ENCODE assay signal across 1 cellular context in the genomic region with DNA sequence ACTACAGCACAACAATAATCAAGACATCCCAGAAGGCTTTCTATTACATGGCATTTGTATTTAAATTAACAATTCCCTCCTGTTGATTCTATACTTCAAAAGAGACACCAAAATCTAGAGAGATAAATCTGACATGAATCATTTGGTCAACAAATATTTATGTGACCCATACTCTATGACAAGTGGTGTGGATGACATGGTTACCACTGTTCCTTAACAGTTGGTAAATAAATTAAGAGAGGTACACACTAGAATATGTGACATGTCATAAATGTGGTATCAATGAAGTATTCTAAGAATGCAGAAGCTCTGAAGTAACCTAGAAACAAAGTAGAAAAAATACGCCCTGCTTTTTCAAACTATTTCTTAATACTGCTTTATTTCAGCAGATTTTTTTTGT.
TF ChIP-seq lines count a peak whose summit lies in the region.

No MANE protein-coding gene starts in this region.

TF ChIP-seq in SK-N-SH, 30 proteins besides CTCF, POLR2A, EP300 and RAD21 (continued from another document):
- TF ChIP-seq, protein P1, sequence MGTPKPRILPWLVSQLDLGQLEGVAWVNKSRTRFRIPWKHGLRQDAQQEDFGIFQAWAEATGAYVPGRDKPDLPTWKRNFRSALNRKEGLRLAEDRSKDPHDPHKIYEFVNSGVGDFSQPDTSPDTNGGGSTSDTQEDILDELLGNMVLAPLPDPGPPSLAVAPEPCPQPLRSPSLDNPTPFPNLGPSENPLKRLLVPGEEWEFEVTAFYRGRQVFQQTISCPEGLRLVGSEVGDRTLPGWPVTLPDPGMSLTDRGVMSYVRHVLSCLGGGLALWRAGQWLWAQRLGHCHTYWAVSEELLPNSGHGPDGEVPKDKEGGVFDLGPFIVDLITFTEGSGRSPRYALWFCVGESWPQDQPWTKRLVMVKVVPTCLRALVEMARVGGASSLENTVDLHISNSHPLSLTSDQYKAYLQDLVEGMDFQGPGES (IDR thresholded peaks at IDR 0.05; ENCODE audit: low read depth, low read length), result no peak
- TF ChIP-seq GABPA (IDR thresholded peaks at IDR 0.05; ENCODE audit: low read depth) (no peak), SMC3 (IDR thresholded peaks at IDR 0.05; ENCODE audit: low read depth, low read length) (no peak), MEF2A (IDR thresholded peaks at IDR 0.05; ENCODE audit: borderline replicate concordance, low read depth) (no peak), TCF12 (IDR thresholded peaks at IDR 0.05) (no peak)
- TF ChIP-seq, protein P2, sequence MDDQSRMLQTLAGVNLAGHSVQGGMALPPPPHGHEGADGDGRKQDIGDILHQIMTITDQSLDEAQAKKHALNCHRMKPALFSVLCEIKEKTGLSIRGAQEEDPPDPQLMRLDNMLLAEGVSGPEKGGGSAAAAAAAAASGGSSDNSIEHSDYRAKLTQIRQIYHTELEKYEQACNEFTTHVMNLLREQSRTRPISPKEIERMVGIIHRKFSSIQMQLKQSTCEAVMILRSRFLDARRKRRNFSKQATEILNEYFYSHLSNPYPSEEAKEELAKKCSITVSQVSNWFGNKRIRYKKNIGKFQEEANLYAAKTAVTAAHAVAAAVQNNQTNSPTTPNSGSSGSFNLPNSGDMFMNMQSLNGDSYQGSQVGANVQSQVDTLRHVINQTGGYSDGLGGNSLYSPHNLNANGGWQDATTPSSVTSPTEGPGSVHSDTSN (IDR thresholded peaks at IDR 0.05), result no peak
